In genomic region chr2:23375448-23375847, GRCh38 we compare ENCODE assay signal across 8 cellular contexts. TPM values are rescaled to one million over a fixed set of nuclear protein-coding genes. Genes with fewer than 3 reads are reported as not detected.
DNase-seq lines count a peak whose midpoint lies in the region; ATAC-seq lines count a peak whose summit lies in the region.

No MANE protein-coding gene starts in this region.

- intact Hi-C loops in left colon (cut with DNase I, micrococcal nuclease): no loop called here

- ATAC-seq in GM18861 (IDR thresholded peaks at IDR 0.05; ENCODE audit: unreplicated experiment) (peak; percentile 45), HG02588 (IDR thresholded peaks at IDR 0.05; ENCODE audit: unreplicated experiment) (peak; percentile 44), left colon (peak; percentile 69), HG03460 (IDR thresholded peaks at IDR 0.05; ENCODE audit: unreplicated experiment) (no peak)

- peak; percentile 81 for DNase-seq in NCI-H82 (lab: John Stamatoyannopoulos, UW)
- DNase-seq in left colon: no peak
- no peak for DNase-seq in SHP77 (lab: John Stamatoyannopoulos, UW)
- DNase-seq in epidermal melanocyte (ENCODE audit: insufficient read length, low spot score): no peak
- no peak for DNase-seq in occipital lobe (lab: John Stamatoyannopoulos, UW)

RNA-seq across cellular contexts. Expression of gene KLHL29, which starts 9.5 kb away (rescaled TPM):
- total RNA-seq in left colon (1 to 10 TPM; 2.9 to 4.6 TPM), occipital lobe (8.4 TPM)
